In the genomic region with DNA sequence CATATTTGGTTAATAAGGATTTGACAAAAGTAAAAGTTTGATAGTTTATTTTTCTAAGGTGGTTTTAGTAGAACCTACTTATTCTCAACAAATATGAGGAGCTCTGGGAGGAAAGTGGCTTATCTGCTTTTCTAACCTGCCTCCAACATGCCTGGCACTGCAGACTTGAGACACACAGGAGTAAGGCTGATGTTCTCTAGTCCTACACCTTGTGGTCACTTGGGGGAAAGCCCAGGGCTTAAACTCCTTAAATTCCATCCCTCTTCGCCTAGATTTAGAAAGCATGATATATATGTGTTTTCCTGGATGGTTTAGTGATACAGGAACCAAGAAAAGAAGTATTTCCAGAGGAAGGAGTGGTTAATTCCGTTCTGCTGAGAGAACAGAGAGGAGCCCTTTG, we compare ENCODE assay signal across 2 cellular contexts.
TF ChIP-seq lines count a peak whose summit lies in the region.

No MANE protein-coding gene starts in this region.

TF ChIP-seq in HEK293T, 16 proteins besides CTCF, POLR2A, EP300 and RAD21 (continued from another document):
- TF ChIP-seq PKNOX1 (IDR thresholded peaks at IDR 0.05) (no peak), BHLHE40 (IDR thresholded peaks at IDR 0.05; ENCODE audit: borderline replicate concordance) (no peak), FOXM1 (IDR thresholded peaks at IDR 0.05; ENCODE audit: borderline replicate concordance) (no peak), HDGF (IDR thresholded peaks at IDR 0.05; ENCODE audit: borderline replicate concordance) (no peak), LEF1 (IDR thresholded peaks at IDR 0.05; ENCODE audit: borderline replicate concordance) (no peak), FOXK2 (IDR thresholded peaks at IDR 0.05) (no peak), SUZ12 (IDR thresholded peaks at IDR 0.05) (no peak)

TF ChIP-seq in K562, 482 proteins besides CTCF, POLR2A, EP300 and RAD21 (continued from another document):
- TF ChIP-seq, protein P1, sequence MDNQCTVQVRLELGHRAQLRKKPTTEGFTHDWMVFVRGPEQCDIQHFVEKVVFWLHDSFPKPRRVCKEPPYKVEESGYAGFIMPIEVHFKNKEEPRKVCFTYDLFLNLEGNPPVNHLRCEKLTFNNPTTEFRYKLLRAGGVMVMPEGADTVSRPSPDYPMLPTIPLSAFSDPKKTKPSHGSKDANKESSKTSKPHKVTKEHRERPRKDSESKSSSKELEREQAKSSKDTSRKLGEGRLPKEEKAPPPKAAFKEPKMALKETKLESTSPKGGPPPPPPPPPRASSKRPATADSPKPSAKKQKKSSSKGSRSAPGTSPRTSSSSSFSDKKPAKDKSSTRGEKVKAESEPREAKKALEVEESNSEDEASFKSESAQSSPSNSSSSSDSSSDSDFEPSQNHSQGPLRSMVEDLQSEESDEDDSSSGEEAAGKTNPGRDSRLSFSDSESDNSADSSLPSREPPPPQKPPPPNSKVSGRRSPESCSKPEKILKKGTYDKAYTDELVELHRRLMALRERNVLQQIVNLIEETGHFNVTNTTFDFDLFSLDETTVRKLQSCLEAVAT (IDR thresholded peaks at IDR 0.05): no peak
- TF ChIP-seq, protein P2, sequence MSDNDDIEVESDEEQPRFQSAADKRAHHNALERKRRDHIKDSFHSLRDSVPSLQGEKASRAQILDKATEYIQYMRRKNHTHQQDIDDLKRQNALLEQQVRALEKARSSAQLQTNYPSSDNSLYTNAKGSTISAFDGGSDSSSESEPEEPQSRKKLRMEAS (CRISPR knock-in tag; IDR thresholded peaks at IDR 0.05): no peak
